ENCODE assay signal across 8 cellular contexts in genomic region chr5:132369012-132369470, GRCh38. TPM values are rescaled to one million over a fixed set of nuclear protein-coding genes. Genes with fewer than 3 reads are reported as not detected.
DNase-seq lines count a peak whose midpoint lies in the region; ATAC-seq and TF ChIP-seq lines count a peak whose summit lies in the region.

No MANE protein-coding gene starts in this region.

- H3K4me2 ChIP-seq in neural cell (ENCODE audit: low read length), result peak overlapping the region; percentile 72

- 34 to 36% methylated on average over 9 of the region's 9 CpGs for WGBS in ectodermal cell, 2 experiments

- peak overlapping the region; percentile 72 for H3K9ac ChIP-seq in neural cell (ENCODE audit: low read length)

- no peak for TF ChIP-seq EP300 in neural cell (conservative IDR thresholded peaks at IDR 0.05; ENCODE audit: poor library complexity, severe bottlenecking)

- DNase-seq in NCI-H1105 treated with DMSO at 0.1 percent for 48 hours (lab: John Stamatoyannopoulos, UW), result peak; percentile 57
- no peak for DNase-seq in NCI-H1105 (lab: John Stamatoyannopoulos, UW)
- peak; percentile 37 for DNase-seq in NCI-H82 treated with DMSO at 0.1 percent for 48 hours (lab: John Stamatoyannopoulos, UW; ENCODE audit: unreplicated experiment)
- DNase-seq in RPMI8226, result no peak
- DNase-seq in islet precursor cell, result no peak

- H3K36me3 ChIP-seq in ectodermal cell (ENCODE audit: control insufficient read depth, insufficient read depth, low read length) (no peaks in the 10 kb centered on the region), neural cell (ENCODE audit: insufficient read depth, low read length) (no peaks in the 10 kb centered on the region)

- no peaks in the 10 kb centered on the region for H4K20me1 ChIP-seq in neural cell (ENCODE audit: insufficient read depth)

- TF ChIP-seq RAD21 in neural cell (conservative IDR thresholded peaks at IDR 0.05), result no peak

- no peaks in the 10 kb centered on the region for H3F3A ChIP-seq in neural cell (ENCODE audit: insufficient read depth, low read length, poor library complexity, severe bottlenecking)

- H3K4me1 ChIP-seq in ectodermal cell (ENCODE audit: control insufficient read depth, insufficient read depth, low read length), result no peaks in the 10 kb centered on the region

- H3K4me3 ChIP-seq in ectodermal cell (ENCODE audit: insufficient read depth, low read depth, low read length) (peak overlapping the region; percentile 59), neural cell (ENCODE audit: low read length) (peak overlapping the region; percentile 74)

- no peaks in the 10 kb centered on the region for H3K9me2 ChIP-seq in neural cell (ENCODE audit: insufficient read depth, low read length)

- peak overlapping the region; percentile 52 for H2AFZ ChIP-seq in neural cell (ENCODE audit: low read depth, low read length)

- no peak for TF ChIP-seq CTCF in neural cell (IDR thresholded peaks at IDR 0.05; ENCODE audit: poor library complexity, severe bottlenecking)

- H3K27ac ChIP-seq in ectodermal cell (ENCODE audit: insufficient read depth, low read depth, low read length, poor library complexity, severe bottlenecking) (no peak overlapping the region), neural cell (ENCODE audit: low read length) (no peak overlapping the region)

- H3K27me3 ChIP-seq in ectodermal cell (ENCODE audit: control insufficient read depth, insufficient read depth, low read length, poor library complexity, severe bottlenecking) (peaks cover 33% of the 10 kb centered on the region), neural cell (ENCODE audit: insufficient read depth, low read depth, low read length) (no peaks in the 10 kb centered on the region)

- ATAC-seq in HG03432 (IDR thresholded peaks at IDR 0.05; ENCODE audit: unreplicated experiment), result no peak

- no peaks in the 10 kb centered on the region for H3K79me2 ChIP-seq in neural cell (replicated peaks; ENCODE audit: insufficient read depth, low read length)

- H3K9me3 ChIP-seq in ectodermal cell (ENCODE audit: control insufficient read depth, low read length) (no peaks in the 10 kb centered on the region), neural cell (ENCODE audit: low read length) (no peaks in the 10 kb centered on the region)

TF ChIP-seq in neural cell, 6 proteins besides CTCF, POLR2A, EP300 and RAD21:
- TF ChIP-seq EZH2 (IDR thresholded peaks at IDR 0.05; ENCODE audit: borderline replicate concordance, insufficient read depth, low read length, poor library complexity, severe bottlenecking) (no peak), MXI1 (conservative IDR thresholded peaks at IDR 0.05; ENCODE audit: poor library complexity, severe bottlenecking) (no peak), TAF1 (IDR thresholded peaks at IDR 0.05; ENCODE audit: low read depth) (no peak), POLR2AphosphoS5 (IDR thresholded peaks at IDR 0.05) (no peak), SMC3 (conservative IDR thresholded peaks at IDR 0.05; ENCODE audit: poor library complexity) (no peak), REST (IDR thresholded peaks at IDR 0.05; ENCODE audit: borderline replicate concordance) (no peak)

RNA-seq across cellular contexts. Expression of gene SLC22A5, which starts 0.5 kb away (rescaled TPM):
- polyA plus RNA-seq in ectodermal cell (2013, experiment 1 of 4), result 2.1 TPM
- 2.1 TPM for polyA plus RNA-seq in ectodermal cell (2013, experiment 2 of 4)
- polyA plus RNA-seq in ectodermal cell (2013, experiment 3 of 4), result 2.7 TPM
- polyA plus RNA-seq in ectodermal cell (2013, experiment 4 of 4), result 2.6 TPM
- 5.2 and 5.5 TPM in 2 replicates for polyA plus RNA-seq in neural cell
- 8.8 and 9.3 TPM in 2 replicates for polyA minus RNA-seq in neural cell

Comparison
In these comparisons a context has a peak if more than half of its experiments do, and no peak if none do; other contexts are left out.
1. DNase-seq: peak in NCI-H1105 treated with DMSO at 0.1 percent for 48 hours (single experiment) and NCI-H82 treated with DMSO at 0.1 percent for 48 hours (single experiment); none in NCI-H1105 (single experiment), RPMI8226 (single experiment) and islet precursor cell (single experiment).